8 cellular contexts compared by ENCODE assay signal in the genomic region with DNA sequence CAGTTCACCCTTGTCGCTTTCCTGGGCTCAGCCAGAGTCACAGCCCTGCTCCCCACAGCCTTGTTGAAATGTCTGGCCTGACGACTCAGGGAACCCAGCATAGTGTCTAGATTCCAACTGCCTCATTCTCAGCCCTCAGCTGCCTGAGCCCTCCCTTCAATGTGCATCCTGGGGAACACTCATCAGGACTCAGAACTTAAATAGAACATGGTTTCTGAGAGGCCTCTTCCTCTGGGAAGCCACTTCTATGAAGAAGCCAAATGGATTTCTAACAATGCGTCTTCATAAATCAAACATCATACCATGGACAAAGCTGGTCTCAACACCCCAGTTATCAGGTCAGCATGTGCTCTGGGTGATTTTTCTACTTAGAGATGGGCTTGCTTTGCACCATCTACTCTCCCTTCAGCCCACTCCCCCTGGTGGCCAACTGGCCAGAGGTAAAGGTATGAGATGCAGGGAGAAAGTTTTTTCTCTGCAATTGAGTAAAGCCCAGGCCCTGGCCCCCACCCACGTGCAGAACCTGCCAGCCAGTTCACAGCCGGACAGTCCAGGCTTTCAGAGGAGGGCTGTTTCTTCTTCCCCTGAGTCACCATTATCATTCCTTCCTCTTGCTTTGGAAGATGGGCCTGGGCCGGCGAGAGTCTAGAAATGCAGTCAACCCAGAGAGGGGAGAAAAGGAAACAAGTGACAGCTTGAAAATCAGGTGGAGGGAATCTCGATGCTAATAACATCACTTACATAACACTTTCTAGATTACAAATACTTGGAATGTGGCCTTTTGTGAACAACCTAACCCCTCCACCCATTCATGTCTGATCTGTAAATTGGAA. TPM values are rescaled to one million over a fixed set of nuclear protein-coding genes. Genes with fewer than 3 reads are reported as not detected.
DNase-seq lines count a peak whose midpoint lies in the region; ATAC-seq and TF ChIP-seq lines count a peak whose summit lies in the region.

No MANE protein-coding gene starts in this region.

- H3K4me3 ChIP-seq in GM23338: no peak overlapping the region
- no peak overlapping the region for H3K4me3 ChIP-seq in OCI-LY1 (ENCODE audit: low read depth, low read length, poor library complexity, severe bottlenecking)
- no peak overlapping the region for H3K4me3 ChIP-seq in fibroblast of lung (replicated peaks in 1 of 4; ENCODE audit: control extremely low read depth in 1 of 4, insufficient read depth in 1 of 4, low read depth in 3 of 4, low read length in 4 of 4)
- no peak overlapping the region for H3K4me3 ChIP-seq in trophoblast cell (ENCODE audit: low read depth, low read length)

- H3K9me3 Mint-ChIP-seq in CD14-positive monocyte: no peaks in the 10 kb centered on the region
- H3K9me3 Mint-ChIP-seq in GM23338: no peaks in the 10 kb centered on the region

- H2BK5ac ChIP-seq in trophoblast cell (ENCODE audit: low read depth, low read length, poor library complexity): no peak overlapping the region

- H4K91ac ChIP-seq in trophoblast cell (ENCODE audit: low read depth, low read length): no peak overlapping the region

- no peak overlapping the region for H2BK120ac ChIP-seq in trophoblast cell (ENCODE audit: insufficient read depth, low read length, poor library complexity)

- H3F3A ChIP-seq in GM23338 (replicated peaks; ENCODE audit: low read depth) (no peaks in the 10 kb centered on the region), OCI-LY1 (ENCODE audit: insufficient read depth, low read length) (no peaks in the 10 kb centered on the region)

- H3K18ac ChIP-seq in trophoblast cell (ENCODE audit: low read length): no peak overlapping the region

- H3K36me3 ChIP-seq in GM23338 (ENCODE audit: insufficient read depth): no peaks in the 10 kb centered on the region
- H3K36me3 ChIP-seq in OCI-LY1 (ENCODE audit: insufficient read depth, low read length): no peaks in the 10 kb centered on the region
- no peaks in the 10 kb centered on the region for H3K36me3 ChIP-seq in fibroblast of lung (ENCODE audit: control insufficient read depth, insufficient read depth, low read length)
- no peaks in the 10 kb centered on the region for H3K36me3 ChIP-seq in trophoblast cell (ENCODE audit: control insufficient read depth in 1 of 2, insufficient read depth in 2 of 2, low read length in 2 of 2)

- H3K14ac ChIP-seq in trophoblast cell (ENCODE audit: low read length): no peak overlapping the region

- no peaks in the 10 kb centered on the region for H3K79me2 ChIP-seq in GM23338 (replicated peaks; ENCODE audit: insufficient read depth)
- H3K79me2 ChIP-seq in OCI-LY1 (ENCODE audit: insufficient read depth, low read length): no peaks in the 10 kb centered on the region
- no peaks in the 10 kb centered on the region for H3K79me2 ChIP-seq in fibroblast of lung (ENCODE audit: control insufficient read depth, insufficient read depth, low read length)
- no peaks in the 10 kb centered on the region for H3K79me2 ChIP-seq in trophoblast cell (ENCODE audit: control insufficient read depth, insufficient read depth, low read length, poor library complexity)

- H3K27ac Mint-ChIP-seq in CD14-positive monocyte: peak overlapping the region in 3 of 7 donors; percentile 23 to 35 (median 26)
- no peak overlapping the region for H3K27ac Mint-ChIP-seq in GM23338

- no peaks in the 10 kb centered on the region for H3K79me1 ChIP-seq in trophoblast cell (ENCODE audit: low read length)

- H3K36me3 Mint-ChIP-seq in CD14-positive monocyte (peaks cover 67 to 79% of the 10 kb centered on the region in 2 donors), GM23338 (ENCODE audit: low read depth) (no peaks in the 10 kb centered on the region)

- H3K9me2 ChIP-seq in GM23338 (ENCODE audit: insufficient read depth) (peaks cover 5% of the 10 kb centered on the region; the same call in 1 of the 2 replicates), OCI-LY1 (ENCODE audit: low read depth, low read length) (no peaks in the 10 kb centered on the region)

- H3K23ac ChIP-seq in trophoblast cell (ENCODE audit: low read length): no peak overlapping the region

- H3K4me1 ChIP-seq in GM23338 (ENCODE audit: insufficient read depth) (peaks cover 5% of the 10 kb centered on the region; the same call in 1 of the 2 replicates), OCI-LY1 (ENCODE audit: insufficient read depth, low read length, severe bottlenecking) (no peaks in the 10 kb centered on the region), fibroblast of lung (ENCODE audit: control insufficient read depth, extremely low read depth, insufficient read depth, low read length) (no peaks in the 10 kb centered on the region), trophoblast cell (ENCODE audit: control insufficient read depth in 1 of 2, insufficient read depth in 2 of 2, low read length in 2 of 2) (no peaks in the 10 kb centered on the region)

- no peak overlapping the region for H3K4ac ChIP-seq in trophoblast cell (ENCODE audit: low read depth, low read length)

- H3K4me1 Mint-ChIP-seq in CD14-positive monocyte (peaks cover 11% of the 10 kb centered on the region), GM23338 (peaks cover 12% of the 10 kb centered on the region)

- no CpG with 5 or more reads among the region's 8 CpGs for WGBS in trophoblast cell (ENCODE audit: extremely low coverage, insufficient coverage, insufficient read length)

- H2AK5ac ChIP-seq in trophoblast cell (ENCODE audit: low read length): no peak overlapping the region

- TF ChIP-seq CTCF in CD14-positive monocyte (IDR thresholded peaks at IDR 0.05): peak; percentile 56
- TF ChIP-seq CTCF in GM23338 (conservative IDR thresholded peaks at IDR 0.05; ENCODE audit: low read depth in 2 of 2): peak; percentile 92 to 95
- TF ChIP-seq CTCF in OCI-LY1 (IDR thresholded peaks at IDR 0.05; ENCODE audit: low read length): peak; percentile 82
- TF ChIP-seq CTCF in fibroblast of lung (conservative IDR thresholded peaks at IDR 0.05 in 1 of 2, IDR thresholded peaks at IDR 0.05 in 1 of 2; ENCODE audit: low read depth in 1 of 2, low read length in 2 of 2): peak; percentile 32 to 42

- H3K27ac ChIP-seq in GM23338 (ENCODE audit: low read depth) (no peak overlapping the region), OCI-LY1 (ENCODE audit: low read depth, low read length, poor library complexity, severe bottlenecking) (no peak overlapping the region), fibroblast of lung (ENCODE audit: insufficient read depth, low read length) (no peak overlapping the region), trophoblast cell (ENCODE audit: low read depth, low read length) (no peak overlapping the region)

- H3K4me3 Mint-ChIP-seq in CD14-positive monocyte (no peak overlapping the region), GM23338 (no peak overlapping the region)

- no peaks in the 10 kb centered on the region for H3K27me3 ChIP-seq in GM23338 (ENCODE audit: insufficient read depth)
- H3K27me3 ChIP-seq in OCI-LY1 (ENCODE audit: insufficient read depth, low read length): no peaks in the 10 kb centered on the region
- no peaks in the 10 kb centered on the region for H3K27me3 ChIP-seq in fibroblast of lung (ENCODE audit: control insufficient read depth, insufficient read depth, low read length)
- no peaks in the 10 kb centered on the region for H3K27me3 ChIP-seq in trophoblast cell (ENCODE audit: insufficient read depth, low read length)

- H3K9me3 ChIP-seq in OCI-LY1 (ENCODE audit: low read length): no peaks in the 10 kb centered on the region
- H3K9me3 ChIP-seq in fibroblast of lung (ENCODE audit: control insufficient read depth, insufficient read depth, low read depth, low read length): no peaks in the 10 kb centered on the region
- H3K9me3 ChIP-seq in trophoblast cell (ENCODE audit: insufficient read depth, low read depth, low read length): no peaks in the 10 kb centered on the region

- no peak overlapping the region for H3K9ac ChIP-seq in OCI-LY1 (ENCODE audit: low read length)
- H3K9ac ChIP-seq in fibroblast of lung (ENCODE audit: insufficient read depth, low read length): no peak overlapping the region
- no peak overlapping the region for H3K9ac ChIP-seq in trophoblast cell (ENCODE audit: low read length)

- H3K27me3 Mint-ChIP-seq in CD14-positive monocyte (ENCODE audit: low read depth in 3 of 3) (peaks cover 0 to 2% (median 0%) of the 10 kb centered on the region in 3 donors), GM23338 (ENCODE audit: insufficient read depth, low read depth, poor library complexity) (peaks cover 9% of the 10 kb centered on the region)

- H3K4me2 ChIP-seq in GM23338 (no peak overlapping the region), OCI-LY1 (ENCODE audit: low read length) (no peak overlapping the region), fibroblast of lung (ENCODE audit: extremely low read depth, insufficient read depth, low read length) (no peak overlapping the region), trophoblast cell (ENCODE audit: low read length) (no peak overlapping the region)

- intact Hi-C loops in CD14-positive monocyte (cut with micrococcal nuclease): loop anchor here in 1 of 2 donors (5.0 to 10.0 kb wide), 2 partner anchors 106 to 162 kb away; no protein-coding TSS in a partner anchor

- H4K20me1 ChIP-seq in GM23338 (replicated peaks; ENCODE audit: insufficient read depth) (no peaks in the 10 kb centered on the region), OCI-LY1 (ENCODE audit: insufficient read depth, low read length) (no peaks in the 10 kb centered on the region), fibroblast of lung (ENCODE audit: control insufficient read depth, extremely low read depth, insufficient read depth, low read length) (no peaks in the 10 kb centered on the region)

- H4K8ac ChIP-seq in trophoblast cell (ENCODE audit: low read depth, low read length): no peak overlapping the region

- peak overlapping the region; percentile 74 for H2AFZ ChIP-seq in GM23338
- no peak overlapping the region for H2AFZ ChIP-seq in OCI-LY1 (ENCODE audit: low read length)
- no peak overlapping the region for H2AFZ ChIP-seq in fibroblast of lung (ENCODE audit: low read length)
- no peak overlapping the region for H2AFZ ChIP-seq in trophoblast cell (ENCODE audit: insufficient read depth, low read length, poor library complexity)

- no peak overlapping the region for H4K12ac ChIP-seq in trophoblast cell (ENCODE audit: low read depth, low read length)

- no peak overlapping the region for H2BK12ac ChIP-seq in trophoblast cell (ENCODE audit: low read length)

- peak; percentile 99 for ATAC-seq in GM23338
- ATAC-seq in HG02870 (IDR thresholded peaks at IDR 0.05; ENCODE audit: unreplicated experiment): no peak
- no peak for ATAC-seq in GM18858 (IDR thresholded peaks at IDR 0.05; ENCODE audit: unreplicated experiment)

- DNase-seq in CD14-positive monocyte (ENCODE audit: low spot score) (no peak), GM23338 (ENCODE audit: low spot score) (peak; percentile 95), activated T-cell treated with anti-CD3 and anti-CD28 coated beads for 1 hour (ENCODE audit: low read depth) (peak; percentile 79), fibroblast of lung (ENCODE audit: low read depth in 2 of 2) (peak in 1 of 2 donors; percentile 28), trophoblast cell (peak; percentile 71 to 87)

RNA-seq across cellular contexts. Expression of gene CD244, which starts 32.1 kb away (rescaled TPM):
- polyA plus RNA-seq in CD14-positive monocyte (100 to 1,000 TPM; 106 to 116 TPM), GM23338 (2016; fragmentation: Nextera tagmentation; extraction: Ambion mirVana) (not detected in 2 replicates), fibroblast of lung (not detected in 2 replicates)
- total RNA-seq in GM23338 (2014; rRNA removed; shearing (Covaris generic)): not detected in 2 replicates
- total RNA-seq in fibroblast of lung: not detected in 2 replicates
- not detected in 2 replicates for polyA plus RNA-seq in fibroblast of lung (2012)
- polyA minus RNA-seq in fibroblast of lung (ENCODE audit: low replicate concordance): not detected in 2 replicates
- polyA plus RNA-seq in trophoblast cell (2013): 0.01 and 0.07 TPM in 2 replicates

RNA-seq across cellular contexts. Expression of gene LY9, which starts 34.6 kb away (rescaled TPM):
- polyA plus RNA-seq in CD14-positive monocyte (1 to 10 TPM; 1.4 to 2.7 TPM), GM23338 (2016; fragmentation: Nextera tagmentation; extraction: Ambion mirVana) (not detected in 2 replicates), fibroblast of lung (not detected in 2 replicates)
- total RNA-seq in GM23338 (2014; rRNA removed; shearing (Covaris generic)): not detected in 2 replicates
- not detected in 2 replicates for total RNA-seq in fibroblast of lung
- polyA plus RNA-seq in fibroblast of lung (2012): not detected in 2 replicates
- not detected in 2 replicates for polyA minus RNA-seq in fibroblast of lung (ENCODE audit: low replicate concordance)
- polyA plus RNA-seq in trophoblast cell (2013): 0.22 and 0.26 TPM in 2 replicates

RNA-seq across cellular contexts. Expression of gene ITLN1, which starts 54.4 kb away (rescaled TPM):
- polyA plus RNA-seq in CD14-positive monocyte: 1 to 10 TPM; 1.3 to 1.6 TPM
- total RNA-seq in GM23338 (2014; rRNA removed; shearing (Covaris generic)): not detected in 2 replicates
- polyA plus RNA-seq in GM23338 (2016; fragmentation: Nextera tagmentation; extraction: Ambion mirVana): not detected in 2 replicates
- total RNA-seq in fibroblast of lung: under 0.01 TPM in 1 of 2 replicates, not detected in the other
- not detected in 2 replicates for polyA plus RNA-seq in fibroblast of lung
- not detected in 2 replicates for polyA plus RNA-seq in fibroblast of lung (2012)
- polyA minus RNA-seq in fibroblast of lung (ENCODE audit: low replicate concordance): not detected in 2 replicates
- 0.04 and 0.08 TPM in 2 replicates for polyA plus RNA-seq in trophoblast cell (2013)

Comparison
In these comparisons a context has a peak if more than half of its experiments do, and no peak if none do; other contexts are left out.
1. CTCF ChIP-seq: peak in every context shown above with its lines; median percentile 94 in GM23338; 82 in OCI-LY1; 56 in CD14-positive monocyte; 37 in fibroblast of lung.
2. RNA of gene CD244, which starts 32.1 kb away (polyA plus RNA-seq): 106 to 116 TPM in CD14-positive monocyte; not detected in GM23338 and not detected in fibroblast of lung; every median in the first group is over 100 times any median in the second.